In genomic region chr5:79720096-79720495, GRCh38 we compare ENCODE assay signal across 27 cellular contexts. TPM values are rescaled to one million over a fixed set of nuclear protein-coding genes. Genes with fewer than 3 reads are reported as not detected.
"Had no signal": no experiment of that assay in that cellular context is flagged by ENCODE, and none has a peak within 500 bp of the region (broad histone marks: within the 10 kb centered on the region; RNA-seq: fewer than 3 reads in every experiment).

No MANE protein-coding gene starts in this region.

- H3K27me3 Mint-ChIP-seq: dendritic cell treated with granulocyte-macrophage colony-stimulating factor and Interleukin-4, amounts not matched to agents 40 ng/mL and 50 ng/mL, for 4 days; naive thymus-derived CD8-positive, alpha-beta T cell; stimulated activated naive CD8-positive, alpha-beta T cell treated with anti-CD3 and anti-CD28 coated beads, Interleukin-15, amount 100 ng/mL, for 72 hours had no signal

- H3K27me3 ChIP-seq: colonic mucosa, esophagus squamous epithelium, suprapubic skin, transverse colon, upper lobe of right lung, uterus had no signal

- H3K4me3 ChIP-seq: colonic mucosa, esophagus squamous epithelium, lower lobe of right lung, smooth muscle cell, suprapubic skin, transverse colon, upper lobe of right lung, uterus had no signal

- ATAC-seq: left ventricle myocardium superior; lower lobe of right lung; naive thymus-derived CD8-positive, alpha-beta T cell; sciatic nerve; stimulated activated naive CD8-positive, alpha-beta T cell treated with anti-CD3 and anti-CD28 coated beads, Interleukin-15, amount 100 ng/mL, for 72 hours; upper lobe of right lung had no signal

- H3K4me2 ChIP-seq: smooth muscle cell had no signal

- FAIRE-seq: keratinocyte had no signal

- H3K27ac ChIP-seq: colonic mucosa, epithelial cell of prostate, esophagus squamous epithelium, lower lobe of right lung, suprapubic skin, transverse colon, upper lobe of right lung, uterus had no signal

- DNase-seq: colonic mucosa; effector CD8-positive, alpha-beta T cell; endodermal cell; esophagus squamous epithelium; foreskin melanocyte; hypothalamus; immature natural killer cell; left ventricle myocardium superior; lower lobe of right lung; naive thymus-derived CD8-positive, alpha-beta T cell; nephron progenitor cell; nucleus accumbens; stimulated activated CD4-positive, alpha-beta T cell treated with anti-CD3 and anti-CD28 coated beads, Interleukin-12 subunit alpha, Interleukin-12 subunit beta, amount 100 ng/mL, for 4 hours; stimulated activated CD4-positive, alpha-beta T cell treated with anti-CD3 and anti-CD28 coated beads, Interleukin-1b, Interleukin-23, amount 100 ng/mL, for 48 hours; stimulated activated CD4-positive, alpha-beta T cell treated with anti-CD3 and anti-CD28 coated beads, Interleukin-4, amount 100 ng/mL, for 1 hour; stimulated activated CD8-positive, alpha-beta memory T cell treated with anti-CD3 and anti-CD28 coated beads, Interleukin-4, amount 100 ng/mL, for 48 hours; stimulated activated naive CD4-positive, alpha-beta T cell; stimulated activated naive CD8-positive, alpha-beta T cell treated with anti-CD3 and anti-CD28 coated beads, Interleukin-15, amount 100 ng/mL, for 72 hours; transverse colon; upper lobe of right lung; uterus had no signal

- H3K9me3 ChIP-seq: colonic mucosa had no signal

- H3K36me3 ChIP-seq: colonic mucosa, esophagus squamous epithelium, lower lobe of right lung, suprapubic skin, transverse colon, upper lobe of right lung, uterus had no signal

- H3K27ac Mint-ChIP-seq: dendritic cell treated with granulocyte-macrophage colony-stimulating factor and Interleukin-4, amounts not matched to agents 40 ng/mL and 50 ng/mL, for 4 days; endodermal cell; naive thymus-derived CD8-positive, alpha-beta T cell; nephron progenitor cell; stimulated activated naive CD8-positive, alpha-beta T cell treated with anti-CD3 and anti-CD28 coated beads, Interleukin-15, amount 100 ng/mL, for 72 hours had no signal

- H3K4me1 ChIP-seq: colonic mucosa, esophagus squamous epithelium, lower lobe of right lung, suprapubic skin, transverse colon, upper lobe of right lung, uterus had no signal

- H3K4me1 Mint-ChIP-seq: endodermal cell; immature natural killer cell; naive thymus-derived CD8-positive, alpha-beta T cell; nephron progenitor cell; stimulated activated naive CD8-positive, alpha-beta T cell treated with anti-CD3 and anti-CD28 coated beads, Interleukin-15, amount 100 ng/mL, for 72 hours had no signal

- H3K4me3 Mint-ChIP-seq: dendritic cell treated with granulocyte-macrophage colony-stimulating factor and Interleukin-4, amounts not matched to agents 40 ng/mL and 50 ng/mL, for 4 days; endodermal cell; immature natural killer cell; naive thymus-derived CD8-positive, alpha-beta T cell; nephron progenitor cell; stimulated activated naive CD8-positive, alpha-beta T cell treated with anti-CD3 and anti-CD28 coated beads, Interleukin-15, amount 100 ng/mL, for 72 hours had no signal

RNA-seq across cellular contexts. Expression of gene CMYA5, which starts 30.5 kb away (rescaled TPM):
- polyA plus RNA-seq: immature natural killer cell had no signal
